21 cellular contexts compared by ENCODE assay signal in the genomic region with DNA sequence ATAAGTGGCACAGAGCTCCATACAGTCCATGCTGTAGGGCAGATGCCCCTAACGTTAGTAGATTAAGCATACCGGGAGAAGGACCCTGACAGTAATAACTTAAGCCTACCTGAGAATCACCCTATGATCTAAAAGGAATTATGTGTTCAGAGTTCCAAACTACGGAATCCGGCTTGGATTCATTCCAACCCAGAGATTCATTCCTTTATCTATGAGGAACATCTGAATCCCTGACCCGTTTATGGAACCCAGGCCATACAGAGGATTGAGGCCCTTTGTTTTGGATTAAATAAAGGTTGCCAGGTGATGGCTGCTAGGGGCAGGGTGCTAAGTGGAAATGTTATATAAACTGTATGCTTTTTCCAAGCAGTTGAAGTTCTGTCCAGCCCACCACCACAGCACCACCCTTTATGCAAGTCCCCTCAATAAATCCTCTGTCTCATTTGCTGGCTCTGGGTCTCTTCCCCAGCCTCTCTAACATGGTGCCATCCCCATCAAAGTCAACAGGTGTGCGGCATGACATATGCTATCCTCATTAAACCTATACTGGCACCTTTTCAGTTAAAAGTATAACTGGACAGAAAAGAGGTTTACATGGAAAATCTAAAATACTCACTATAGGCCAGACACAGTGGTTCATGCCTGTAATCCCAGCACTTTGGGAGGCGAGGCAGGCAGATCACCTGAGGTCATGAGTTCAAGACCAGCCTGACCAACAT.
"Had no signal": no experiment of that assay in that cellular context is flagged by ENCODE, and none has a peak within 500 bp of the region (broad histone marks: within the 10 kb centered on the region; RNA-seq: fewer than 3 reads in every experiment).

No MANE protein-coding gene starts in this region.

- ATAC-seq: esophagus mucosa; heart left ventricle; pancreas; right cardiac atrium; stimulated activated effector memory CD8-positive, alpha-beta T cell treated with anti-CD3 and anti-CD28 coated beads, Interleukin-12 subunit alpha, Interleukin-12 subunit beta, amount 100 ng/mL, for 72 hours; upper lobe of right lung had no signal

- H3K27me3 Mint-ChIP-seq: naive B cell; progenitor cell of endocrine pancreas; stimulated activated naive CD8-positive, alpha-beta T cell treated with anti-CD3 and anti-CD28 coated beads, Interleukin-15, Interleukin-2, amounts not matched to agents 100 ng/mL and 50 ng/mL, for 24 hours had no signal

- H3K4me3 Mint-ChIP-seq: naive B cell; nephron; stimulated activated effector memory CD8-positive, alpha-beta T cell treated with anti-CD3 and anti-CD28 coated beads, Interleukin-12 subunit alpha, Interleukin-12 subunit beta, amount 100 ng/mL, for 72 hours; stimulated activated naive CD8-positive, alpha-beta T cell treated with anti-CD3 and anti-CD28 coated beads, Interleukin-15, Interleukin-2, amounts not matched to agents 100 ng/mL and 50 ng/mL, for 24 hours had no signal

- H3K4me1 ChIP-seq: pancreas, tibial artery, upper lobe of right lung, vagina had no signal

- H3K27ac Mint-ChIP-seq: nephron; progenitor cell of endocrine pancreas; stimulated activated effector memory CD8-positive, alpha-beta T cell treated with anti-CD3 and anti-CD28 coated beads, Interleukin-12 subunit alpha, Interleukin-12 subunit beta, amount 100 ng/mL, for 72 hours; stimulated activated naive CD8-positive, alpha-beta T cell treated with anti-CD3 and anti-CD28 coated beads, Interleukin-15, Interleukin-2, amounts not matched to agents 100 ng/mL and 50 ng/mL, for 24 hours had no signal

- H3K9me3 Mint-ChIP-seq: naive B cell; nephron; stimulated activated effector memory CD8-positive, alpha-beta T cell treated with anti-CD3 and anti-CD28 coated beads, Interleukin-12 subunit alpha, Interleukin-12 subunit beta, amount 100 ng/mL, for 72 hours; stimulated activated naive CD8-positive, alpha-beta T cell treated with anti-CD3 and anti-CD28 coated beads, Interleukin-15, Interleukin-2, amounts not matched to agents 100 ng/mL and 50 ng/mL, for 24 hours had no signal

- H3K9me3 ChIP-seq: heart left ventricle, pancreas, tibial artery, upper lobe of right lung, vagina had no signal

- H3K4me3 ChIP-seq: dorsolateral prefrontal cortex, heart left ventricle, pancreas, tibial artery, upper lobe of right lung, vagina had no signal

- H3K27ac ChIP-seq: dorsolateral prefrontal cortex, heart left ventricle, pancreas, tibial artery, upper lobe of right lung, vagina had no signal

- DNase-seq: dorsolateral prefrontal cortex; effector CD8-positive, alpha-beta T cell; heart left ventricle; hippocampal formation; kidney glomerular epithelial cell; mesendoderm; naive B cell; occipital lobe; pancreas; right cardiac atrium; small intestine; stimulated activated CD4-positive, alpha-beta T cell treated with anti-CD3 and anti-CD28 coated beads, Interleukin-2, amount 100 ng/mL, for 48 hours; stimulated activated CD8-positive, alpha-beta memory T cell treated with anti-CD3 and anti-CD28 coated beads, Interleukin-4, amount 100 ng/mL, for 48 hours; upper lobe of right lung had no signal
